33 cellular contexts compared by ENCODE assay signal in the genomic region with DNA sequence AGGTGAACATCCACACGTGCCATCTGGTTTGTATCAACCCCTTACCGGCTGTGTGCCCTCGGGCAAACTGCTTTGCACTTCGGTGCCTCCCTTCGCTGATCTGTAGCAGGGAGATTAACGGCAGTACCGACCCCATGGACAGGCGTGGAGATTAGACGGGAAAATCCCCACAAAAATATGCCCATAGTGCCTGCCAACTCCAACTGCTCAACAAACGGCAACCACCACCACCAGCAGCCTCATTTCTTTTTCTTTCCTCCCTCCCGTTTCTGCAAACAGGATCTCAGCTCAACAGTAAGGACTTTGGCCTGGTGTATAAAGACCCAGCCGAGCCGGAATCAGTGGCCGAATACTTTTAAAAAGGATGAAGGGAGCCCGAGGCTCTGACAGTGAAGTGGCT. TPM values are rescaled to one million over a fixed set of nuclear protein-coding genes. Genes with fewer than 3 reads are reported as not detected.
A peak's percentile ranks its signal among the peaks of the same experiment; 100 is the strongest.
DNase-seq lines count a peak whose midpoint lies in the region; ATAC-seq, FAIRE-seq and TF ChIP-seq lines count a peak whose summit lies in the region.
"Had no signal": no experiment of that assay in that cellular context is flagged by ENCODE, and none has a peak within 500 bp of the region (broad histone marks: within the 10 kb centered on the region; RNA-seq: fewer than 3 reads in every experiment).

No MANE protein-coding gene starts in this region.

- BruUV-seq in mammary epithelial cell (replicated peaks; lab: Mats Ljungman, UMichigan): no TSS peak

- H2AFZ ChIP-seq in mammary epithelial cell (ENCODE audit: low read depth, low read length): no peak overlapping the region
- H2AFZ ChIP-seq: parathyroid adenoma had no signal

- ATAC-seq in activated T-helper 17 cell treated with anti-CD3 and anti-CD28 coated beads, Interleukin-2, amount 50 U/mL, for 72 hours (replicated peaks): no peak
- ATAC-seq: effector memory CD8-positive, alpha-beta T cell; foreskin keratinocyte; left cardiac atrium; natural killer cell; right cardiac atrium had no signal

- H3K27ac ChIP-seq in breast epithelium: peak overlapping the region; percentile 46 to 82
- no peak overlapping the region for H3K27ac ChIP-seq in mammary epithelial cell (ENCODE audit: insufficient read depth, low read depth, low read length)
- peak overlapping the region; percentile 12 for H3K27ac ChIP-seq in muscle layer of duodenum (ENCODE audit: low read length)
- H3K27ac ChIP-seq: colonic mucosa, foreskin keratinocyte, HL-60, parathyroid adenoma, SJCRH30, tibial artery had no signal

- no peak overlapping the region for H3K9ac ChIP-seq in mammary epithelial cell (ENCODE audit: insufficient read depth, low read length)
- H3K9ac ChIP-seq: parathyroid adenoma had no signal

- H3K4me3 Mint-ChIP-seq in activated T-helper 17 cell treated with anti-CD3 and anti-CD28 coated beads, Interleukin-2, amount 50 U/mL, for 72 hours: peak overlapping the region; percentile 68
- H3K4me3 Mint-ChIP-seq: activated T-cell treated with anti-CD3 and anti-CD28 coated beads, Interleukin-2, amount 50 U/mL, for 24 hours; effector memory CD8-positive, alpha-beta T cell; H9; natural killer cell had no signal

- H3K36me3 ChIP-seq in breast epithelium (no peaks in the 10 kb centered on the region), mammary epithelial cell (ENCODE audit: insufficient read depth, low read length) (no peaks in the 10 kb centered on the region), muscle layer of duodenum (ENCODE audit: control insufficient read depth in 1 of 2, insufficient read depth in 2 of 2, low read length in 2 of 2) (peaks cover 0 to 3% of the 10 kb centered on the region in 2 donors)
- H3K36me3 ChIP-seq: adrenal gland, colonic mucosa, SJCRH30, tibial artery had no signal

- in situ Hi-C loops in mammary epithelial cell (cut with MboI; ENCODE audit: low sequenced_read_pairs in 2 of 2): no loop called here

- TF ChIP-seq CTCF in breast epithelium (IDR thresholded peaks at IDR 0.05): no peak
- TF ChIP-seq CTCF in mammary epithelial cell (conservative IDR thresholded peaks at IDR 0.05 in 1 of 2, IDR thresholded peaks at IDR 0.05 in 1 of 2; ENCODE audit: extremely low read depth in 1 of 2, insufficient read depth in 1 of 2, low read depth in 1 of 2, low read length in 2 of 2): no peak

- peaks cover 20% of the 10 kb centered on the region for H3K4me1 Mint-ChIP-seq in activated T-helper 17 cell treated with anti-CD3 and anti-CD28 coated beads, Interleukin-2, amount 50 U/mL, for 72 hours

- peaks cover 56% of the 10 kb centered on the region for H3K79me2 ChIP-seq in mammary epithelial cell (ENCODE audit: insufficient read depth, low read length)
- H3K79me2 ChIP-seq: parathyroid adenoma had no signal

- intact Hi-C loops in breast epithelium (cut with DNase I; ENCODE audit: low total_unique reads): no loop called here
- intact Hi-C loops in mammary epithelial cell (cut with micrococcal nuclease): no loop called here

- H3K9me3 ChIP-seq in breast epithelium: no peaks in the 10 kb centered on the region
- H3K9me3 ChIP-seq in mammary epithelial cell (replicated peaks; ENCODE audit: insufficient read depth, low read length): no peaks in the 10 kb centered on the region
- H3K9me3 ChIP-seq in muscle layer of duodenum (ENCODE audit: control insufficient read depth in 1 of 2, low read length in 2 of 2): no peaks in the 10 kb centered on the region
- H3K9me3 ChIP-seq: adrenal gland, colonic mucosa, SJCRH30, tibial artery had no signal

- H4K20me1 ChIP-seq in mammary epithelial cell (ENCODE audit: insufficient read depth, low read length): peaks cover 2% of the 10 kb centered on the region

- no peaks in the 10 kb centered on the region for H3K27me3 Mint-ChIP-seq in activated T-helper 17 cell treated with anti-CD3 and anti-CD28 coated beads, Interleukin-2, amount 50 U/mL, for 72 hours

- dilution Hi-C loops in mammary epithelial cell (cut with HindIII; ENCODE audit: low sequenced_read_pairs): no loop called here

- no peaks in the 10 kb centered on the region for H3K36me3 Mint-ChIP-seq in activated T-helper 17 cell treated with anti-CD3 and anti-CD28 coated beads, Interleukin-2, amount 50 U/mL, for 72 hours (ENCODE audit: low read depth)
- H3K36me3 Mint-ChIP-seq: natural killer cell had no signal

- DNase-seq in breast epithelium (ENCODE audit: low spot score in 2 of 2) (no peak), mammary epithelial cell (no peak), urothelium cell line (ENCODE audit: low spot score) (no peak), nucleus accumbens (lab: John Stamatoyannopoulos, UW) (no peak), NCI-H146 (lab: John Stamatoyannopoulos, UW) (no peak)
- no peak for DNase-seq in activated naive CD4-positive, alpha-beta T cell treated with anti-CD3 and anti-CD28 coated beads, Interleukin-2, amount 50 U/mL, for 16 hours
- DNase-seq: activated CD4-positive, alpha-beta T cell treated with anti-CD3 and anti-CD28 coated beads for 4 hours; activated CD8-positive, alpha-beta memory T cell treated with anti-CD3 and anti-CD28 coated beads for 24 hours; activated naive CD4-positive, alpha-beta T cell; activated T-cell treated with anti-CD3 and anti-CD28 coated beads, Interleukin-2, amount 50 U/mL, for 24 hours; adrenal gland; AML-193; colonic mucosa; DMS79; effector memory CD8-positive, alpha-beta T cell; foreskin keratinocyte; H9; IMR-90; left cardiac atrium; natural killer cell; NCI-H446 treated with DMSO at 0.1 percent for 48 hours; NK-92 treated with Interleukin-12 subunit alpha and Interleukin-12 subunit beta, amount 100 ng/mL, for 24 hours; right cardiac atrium; SJCRH30; stimulated activated CD4-positive, alpha-beta T cell treated with anti-CD3 and anti-CD28 coated beads, Interleukin-4, amount 100 ng/mL, for 4 hours; stimulated activated naive CD4-positive, alpha-beta T cell; tibial artery had no signal

- H3K27me3 ChIP-seq in breast epithelium (no peaks in the 10 kb centered on the region), mammary epithelial cell (ENCODE audit: insufficient read depth, low read length) (no peaks in the 10 kb centered on the region), muscle layer of duodenum (ENCODE audit: low read depth, low read length) (no peaks in the 10 kb centered on the region)
- H3K27me3 ChIP-seq: adrenal gland, colonic mucosa, foreskin keratinocyte, SJCRH30, tibial artery had no signal

- CTCF ChIA-PET in mammary epithelial cell (lab: Charles Lee; ENCODE audit: low non-redundant PET): no interaction called here

- H3K4me3 ChIP-seq in breast epithelium: no peak overlapping the region
- no peak overlapping the region for H3K4me3 ChIP-seq in mammary epithelial cell (replicated peaks in 1 of 3; ENCODE audit: insufficient read depth in 1 of 3, low read depth in 2 of 3, low read length in 3 of 3)
- no peak overlapping the region for H3K4me3 ChIP-seq in muscle layer of duodenum (ENCODE audit: low read depth in 1 of 2, low read length in 2 of 2)
- H3K4me3 ChIP-seq: adrenal gland, colonic mucosa, SJCRH30, tibial artery had no signal

- no peak for TF ChIP-seq POLR2A in breast epithelium (IDR thresholded peaks at IDR 0.05)

- FAIRE-seq in urothelium cell line (lab: Jason Lieb, UNC): no peak
- FAIRE-seq: bronchial epithelial cell, RCC 7860 had no signal

- no peak overlapping the region for H3K27ac Mint-ChIP-seq in activated T-helper 17 cell treated with anti-CD3 and anti-CD28 coated beads, Interleukin-2, amount 50 U/mL, for 72 hours
- H3K27ac Mint-ChIP-seq: activated T-cell treated with anti-CD3 and anti-CD28 coated beads, Interleukin-2, amount 50 U/mL, for 24 hours; effector memory CD8-positive, alpha-beta T cell; H9; natural killer cell had no signal

- H3K4me1 ChIP-seq in breast epithelium (peaks cover 4 to 8% of the 10 kb centered on the region in 2 donors), mammary epithelial cell (ENCODE audit: insufficient read depth, low read length) (no peaks in the 10 kb centered on the region), muscle layer of duodenum (ENCODE audit: control insufficient read depth in 1 of 2, insufficient read depth in 2 of 2, low read length in 2 of 2) (peaks cover 16 to 66% of the 10 kb centered on the region in 2 donors)
- H3K4me1 ChIP-seq: foreskin keratinocyte, parathyroid adenoma, SJCRH30 had no signal

- H3K4me2 ChIP-seq in mammary epithelial cell (ENCODE audit: insufficient read depth, low read depth, low read length): no peak overlapping the region

- WGBS in mammary epithelial cell (ENCODE audit: low coverage, missing lambda C conversion rate): 92% methylated on average over 11 of the region's 15 CpGs

- H3K9me3 Mint-ChIP-seq in activated T-helper 17 cell treated with anti-CD3 and anti-CD28 coated beads, Interleukin-2, amount 50 U/mL, for 72 hours: no peaks in the 10 kb centered on the region
- H3K9me3 Mint-ChIP-seq: activated T-cell treated with anti-CD3 and anti-CD28 coated beads, Interleukin-2, amount 50 U/mL, for 24 hours; effector memory CD8-positive, alpha-beta T cell; H9; natural killer cell had no signal

RNA-seq across cellular contexts. Expression of a gene that starts 31.0 kb away (rescaled TPM):
- total RNA-seq in breast epithelium (10 to 100 TPM; 19.0 to 57.8 (median 56.4) TPM), mammary epithelial cell (10 to 100 TPM; 47.3 to 61.0 TPM)
- polyA plus RNA-seq in mammary epithelial cell: 24.5 TPM
- polyA minus RNA-seq in mammary epithelial cell: 60.0 TPM
- 10 to 100 TPM in 1 of 2 donors, under 1 TPM in 1; 0.56 to 10.9 TPM for total RNA-seq in activated T-helper 17 cell treated with anti-CD3 and anti-CD28 coated beads, Interleukin-2, amount 50 U/mL, for 72 hours
